In the genomic region with DNA sequence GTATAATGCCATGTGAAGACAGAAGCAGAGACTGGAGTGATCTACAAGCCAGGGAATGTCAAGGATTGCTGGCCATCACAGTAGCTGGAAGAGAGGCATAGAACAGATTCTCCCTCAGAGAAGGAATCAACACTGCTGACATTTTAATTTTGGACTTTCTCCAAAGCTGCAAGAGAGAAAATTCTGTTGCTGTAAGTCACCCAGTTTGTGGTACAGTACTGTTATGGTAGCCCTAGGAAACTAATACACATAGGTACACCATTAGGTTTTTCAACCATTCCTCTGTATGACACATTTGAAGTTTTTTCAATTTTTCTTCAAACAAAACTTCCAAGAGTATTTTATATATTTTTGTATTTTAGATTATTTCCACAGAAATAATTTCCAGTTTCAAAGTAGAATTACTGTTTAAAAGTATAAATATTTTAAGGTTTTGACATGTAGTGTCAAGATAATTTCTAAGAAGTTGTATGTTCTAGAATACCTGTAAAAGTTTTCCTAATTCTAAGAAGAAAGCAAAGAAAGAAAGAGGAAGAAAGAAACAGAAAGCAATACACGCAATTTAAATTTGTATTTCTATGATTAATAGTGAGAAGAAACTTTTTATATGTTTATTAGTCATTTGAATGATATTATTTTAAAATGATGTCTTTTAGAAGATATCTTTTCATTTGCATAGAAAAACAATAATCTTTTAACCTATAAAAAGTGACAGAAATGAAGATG, we compare ENCODE assay signal across 19 cellular contexts.
DNase-seq lines count a peak whose midpoint lies in the region; ATAC-seq, FAIRE-seq and TF ChIP-seq lines count a peak whose summit lies in the region.
"Had no signal": no experiment of that assay in that cellular context is flagged by ENCODE, and none has a peak within 500 bp of the region (broad histone marks: within the 10 kb centered on the region; RNA-seq: fewer than 3 reads in every experiment).

No MANE protein-coding gene starts in this region.

- H3K4me1 Mint-ChIP-seq in activated naive CD4-positive, alpha-beta T cell treated with anti-CD3 and anti-CD28 coated beads for 36 hours (ENCODE audit: low read depth), result peaks cover 24% of the 10 kb centered on the region

- no peaks in the 10 kb centered on the region for H3K9me3 Mint-ChIP-seq in activated naive CD4-positive, alpha-beta T cell treated with anti-CD3 and anti-CD28 coated beads for 36 hours
- no peaks in the 10 kb centered on the region for H3K9me3 Mint-ChIP-seq in activated naive CD4-positive, alpha-beta T cell treated with anti-CD3 and anti-CD28 coated beads, Interleukin-2, amount 50 U/mL, for 72 hours

- TF ChIP-seq CTCF in smooth muscle cell (IDR thresholded peaks at IDR 0.05; ENCODE audit: borderline replicate concordance, insufficient read depth, poor library complexity, severe bottlenecking), result no peak

- H3F3A ChIP-seq in smooth muscle cell (ENCODE audit: low read depth), result no peaks in the 10 kb centered on the region

- 96% methylated on average over 1 of the region's 1 CpG for WGBS in smooth muscle cell (ENCODE audit: low lambda C conversion rate)

- DNase-seq in activated naive CD4-positive, alpha-beta T cell treated with anti-CD3 and anti-CD28 coated beads for 36 hours, result no peak
- DNase-seq in activated naive CD4-positive, alpha-beta T cell treated with anti-CD3 and anti-CD28 coated beads, Interleukin-2, amount 50 U/mL, for 72 hours (ENCODE audit: low spot score in 2 of 2), result no peak
- DNase-seq in HCEC 1CT (peak; percentile 5), skeletal muscle cell (ENCODE audit: low read depth) (peak; percentile 4), GF-D8 (lab: John Stamatoyannopoulos, UW) (no peak), smooth muscle cell (lab: John Stamatoyannopoulos, UW; ENCODE audit: unreplicated experiment) (no peak)
- DNase-seq: anterior cingulate cortex; DMS153; effector CD4-positive, alpha-beta T cell; NCI-H2081; NCI-H526 treated with DMSO at 0.1 percent for 48 hours; right cardiac atrium; stimulated activated CD4-positive, alpha-beta T cell treated with anti-CD3 and anti-CD28 coated beads, Interleukin-2, amount 100 ng/mL, for 48 hours; stimulated activated CD8-positive, alpha-beta memory T cell treated with anti-CD3 and anti-CD28 coated beads, Interleukin-4, amount 100 ng/mL, for 48 hours; tibial artery had no signal

- no peak overlapping the region for H2AFZ ChIP-seq in smooth muscle cell (ENCODE audit: low read depth)

- no peaks in the 10 kb centered on the region for H4K20me1 ChIP-seq in smooth muscle cell (ENCODE audit: low read depth)

- peak overlapping the region; percentile 8 for H3K27ac Mint-ChIP-seq in activated naive CD4-positive, alpha-beta T cell treated with anti-CD3 and anti-CD28 coated beads for 36 hours
- H3K27ac Mint-ChIP-seq in activated naive CD4-positive, alpha-beta T cell treated with anti-CD3 and anti-CD28 coated beads, Interleukin-2, amount 50 U/mL, for 72 hours, result peak overlapping the region in 1 of 2 donors; percentile 14

- H3K4me1 ChIP-seq in smooth muscle cell (ENCODE audit: low read depth), result no peaks in the 10 kb centered on the region

- H3K27ac ChIP-seq in smooth muscle cell (ENCODE audit: low read depth), result no peak overlapping the region
- H3K27ac ChIP-seq: tibial artery, VCaP had no signal

- no peak for ATAC-seq in activated naive CD4-positive, alpha-beta T cell treated with anti-CD3 and anti-CD28 coated beads, Interleukin-2, amount 50 U/mL, for 72 hours
- no peak for ATAC-seq in HG03095 (IDR thresholded peaks at IDR 0.05; ENCODE audit: unreplicated experiment)
- ATAC-seq: Panc1, right cardiac atrium had no signal

- H3K4me3 Mint-ChIP-seq in activated naive CD4-positive, alpha-beta T cell treated with anti-CD3 and anti-CD28 coated beads for 36 hours, result no peak overlapping the region

- no peaks in the 10 kb centered on the region for H3K9me3 ChIP-seq in smooth muscle cell (replicated peaks; ENCODE audit: low read depth)
- H3K9me3 ChIP-seq: tibial artery had no signal

- FAIRE-seq in colon (lab: Jason Lieb, UNC), result peak; percentile 28

- no peaks in the 10 kb centered on the region for H3K79me2 ChIP-seq in smooth muscle cell (ENCODE audit: low read depth)

- no peak overlapping the region for H3K9ac ChIP-seq in smooth muscle cell (ENCODE audit: low read depth)

- peaks cover 8% of the 10 kb centered on the region for H3K36me3 Mint-ChIP-seq in activated naive CD4-positive, alpha-beta T cell treated with anti-CD3 and anti-CD28 coated beads for 36 hours (ENCODE audit: low read depth)
- peaks cover 0 to 5% of the 10 kb centered on the region in 2 donors for H3K36me3 Mint-ChIP-seq in activated naive CD4-positive, alpha-beta T cell treated with anti-CD3 and anti-CD28 coated beads, Interleukin-2, amount 50 U/mL, for 72 hours

- H3K4me3 ChIP-seq in skeletal muscle cell (ENCODE audit: low read depth, low read length), result no peak overlapping the region
- H3K4me3 ChIP-seq in smooth muscle cell, result no peak overlapping the region
- H3K4me3 ChIP-seq: tibial artery had no signal

- CTCF ChIA-PET in activated naive CD4-positive, alpha-beta T cell treated with anti-CD3 and anti-CD28 coated beads for 36 hours (lab: Charles Lee), result interaction anchor here (1.1 kb wide), 1 partner anchor 61 kb away, joined by 4 read pairs; no protein-coding TSS in a partner anchor

- no peaks in the 10 kb centered on the region for H3K27me3 Mint-ChIP-seq in activated naive CD4-positive, alpha-beta T cell treated with anti-CD3 and anti-CD28 coated beads for 36 hours (ENCODE audit: low read depth)

- H3K4me2 ChIP-seq in smooth muscle cell, result no peak overlapping the region

- H3K27me3 ChIP-seq in smooth muscle cell (ENCODE audit: low read depth), result no peaks in the 10 kb centered on the region
- H3K27me3 ChIP-seq: tibial artery had no signal

- no peaks in the 10 kb centered on the region for H3K36me3 ChIP-seq in smooth muscle cell (ENCODE audit: low read depth)

- intact Hi-C loops in activated naive CD4-positive, alpha-beta T cell treated with anti-CD3 and anti-CD28 coated beads for 36 hours (cut with micrococcal nuclease), result loop anchor here (5.0 kb wide), 1 partner anchor 36 kb away; no protein-coding TSS in a partner anchor

Comparison
In these comparisons a context has a peak if more than half of its experiments do, and no peak if none do; other contexts are left out.
1. DNase-seq: peak in HCEC 1CT (single experiment) and skeletal muscle cell (single experiment); none in activated naive CD4-positive, alpha-beta T cell treated with anti-CD3 and anti-CD28 coated beads for 36 hours (single experiment), activated naive CD4-positive, alpha-beta T cell treated with anti-CD3 and anti-CD28 coated beads, Interleukin-2, amount 50 U/mL, for 72 hours (0 of 2), GF-D8 (single experiment) and smooth muscle cell (single experiment).